8 cellular contexts compared by ENCODE assay signal in the genomic region with DNA sequence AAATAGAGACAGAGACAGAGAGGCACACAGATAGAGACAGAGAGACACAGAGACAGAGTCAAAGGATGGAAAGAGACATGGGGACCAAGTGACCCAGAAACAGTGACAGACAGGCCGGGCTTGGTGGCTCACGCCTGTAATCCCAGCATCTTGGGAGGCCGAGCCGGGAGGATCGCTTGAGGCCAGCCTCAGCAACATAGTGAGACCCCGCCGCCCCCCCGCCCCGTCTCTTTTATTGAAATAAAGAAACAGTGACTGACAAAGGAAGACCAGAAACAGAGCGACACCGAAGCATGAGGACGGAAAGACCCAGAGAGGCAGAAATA. TPM values are rescaled to one million over a fixed set of nuclear protein-coding genes. Genes with fewer than 3 reads are reported as not detected.
A peak's percentile ranks its signal among the peaks of the same experiment; 100 is the strongest.
DNase-seq lines count a peak whose midpoint lies in the region; ATAC-seq and TF ChIP-seq lines count a peak whose summit lies in the region.

No MANE protein-coding gene starts in this region.

- H3K4me1 ChIP-seq in Caco-2: peaks cover 30% of the 10 kb centered on the region
- H3K4me1 ChIP-seq in fibroblast of lung (ENCODE audit: control insufficient read depth, extremely low read depth, insufficient read depth, low read length): peaks cover 7% of the 10 kb centered on the region
- peaks cover 19% of the 10 kb centered on the region for H3K4me1 ChIP-seq in parathyroid adenoma

- peaks cover 32% of the 10 kb centered on the region for H3K4me1 Mint-ChIP-seq in Caco-2 (ENCODE audit: low read depth, unreplicated experiment)

- H3K4me2 ChIP-seq in fibroblast of lung (ENCODE audit: extremely low read depth, insufficient read depth, low read length): peak overlapping the region; percentile 90
- peak overlapping the region; percentile 68 for H3K4me2 ChIP-seq in parathyroid adenoma (ENCODE audit: low read length)

- H3K9me3 ChIP-seq in Caco-2: no peaks in the 10 kb centered on the region
- no peaks in the 10 kb centered on the region for H3K9me3 ChIP-seq in SK-N-MC (ENCODE audit: low read depth, low read length)
- H3K9me3 ChIP-seq in fibroblast of lung (ENCODE audit: control insufficient read depth, insufficient read depth, low read depth, low read length): no peaks in the 10 kb centered on the region
- no peaks in the 10 kb centered on the region for H3K9me3 ChIP-seq in parathyroid adenoma (ENCODE audit: control insufficient read depth, low read length)

- CTCF ChIA-PET in Caco-2 (lab: Charles Lee): interaction anchor here (0.6 to 1.4 kb wide), 18 partner anchors 13 to 274 kb away, joined by 3 to 53 read pairs (median 6); partner anchors contain the start of genes BCAM, CBLC and RELB

- H3K36me3 ChIP-seq in Caco-2 (ENCODE audit: control insufficient read depth, insufficient read depth, low read length): 0 out of 2 replicates have a peak, but pooled peaks cover 1% of the 10 kb centered on the region
- H3K36me3 ChIP-seq in SK-N-MC (ENCODE audit: insufficient read depth, low read length): no peaks in the 10 kb centered on the region
- H3K36me3 ChIP-seq in fibroblast of lung (ENCODE audit: control insufficient read depth, insufficient read depth, low read length): no peaks in the 10 kb centered on the region
- no peaks in the 10 kb centered on the region for H3K36me3 ChIP-seq in parathyroid adenoma (ENCODE audit: control insufficient read depth, insufficient read depth, low read length)

- peaks cover 36% of the 10 kb centered on the region for H3K36me3 Mint-ChIP-seq in Caco-2 (ENCODE audit: insufficient read depth, unreplicated experiment)

- H3K9ac ChIP-seq in SK-N-MC (ENCODE audit: insufficient read length) (peak overlapping the region; percentile 42), fibroblast of lung (ENCODE audit: insufficient read depth, low read length) (peak overlapping the region; percentile 50), parathyroid adenoma (no peak overlapping the region)

- POLR2A ChIA-PET in Caco-2 (lab: Charles Lee): interaction anchor here (0.6 to 1.9 kb wide), 16 partner anchors 25 to 732 kb away, joined by 3 to 30 read pairs (median 6); partner anchors contain the start of genes BCAM, CBLC and ZNF225

- peak overlapping the region; percentile 98 for H3K27ac Mint-ChIP-seq in Caco-2 (ENCODE audit: unreplicated experiment)

- no peaks in the 10 kb centered on the region for H3K9me3 Mint-ChIP-seq in Caco-2 (ENCODE audit: unreplicated experiment)

- DNase-seq in Caco-2: no peak
- no peak for DNase-seq in SK-N-MC (ENCODE audit: low read depth, low spot score)
- DNase-seq in fibroblast of lung (ENCODE audit: low read depth in 2 of 2): no peak
- no peak for DNase-seq in superior temporal gyrus (ENCODE audit: extremely low spot score)
- no peak for DNase-seq in head of caudate nucleus

- H3K27ac ChIP-seq in SK-N-MC (0 out of 2 replicates have a peak overlapping the region, but pooled peaks have one; percentile 15), fibroblast of lung (ENCODE audit: insufficient read depth, low read length) (peak overlapping the region; percentile 64), parathyroid adenoma (peak overlapping the region; percentile 84)

- peak overlapping the region; percentile 76 for H3K4me3 Mint-ChIP-seq in Caco-2 (ENCODE audit: unreplicated experiment)

- no peaks in the 10 kb centered on the region for H4K20me1 ChIP-seq in fibroblast of lung (ENCODE audit: control insufficient read depth, extremely low read depth, insufficient read depth, low read length)

- no peaks in the 10 kb centered on the region for H3K27me3 ChIP-seq in Caco-2 (replicated peaks; ENCODE audit: control insufficient read depth, insufficient read depth, low read length)
- no peaks in the 10 kb centered on the region for H3K27me3 ChIP-seq in fibroblast of lung (ENCODE audit: control insufficient read depth, insufficient read depth, low read length)
- H3K27me3 ChIP-seq in parathyroid adenoma (ENCODE audit: control insufficient read depth, insufficient read depth, low read length): no peaks in the 10 kb centered on the region

- intact Hi-C loops in Caco-2 (cut with micrococcal nuclease; ENCODE audit: unreplicated experiment) (loop anchor here (1.0 to 10.0 kb wide), 5 partner anchors 61 to 150 kb away; partner anchors contain the start of genes CBLC and CEACAM16), head of caudate nucleus (cut with DNase I) (no loop called here)

- no peak for TF ChIP-seq CTCF in Caco-2 (IDR thresholded peaks at IDR 0.05; ENCODE audit: insufficient read depth in 1 of 2, low read depth in 1 of 2, low read length in 1 of 2, severe bottlenecking in 1 of 2, unreplicated experiment in 1 of 2)
- no peak for TF ChIP-seq CTCF in fibroblast of lung (conservative IDR thresholded peaks at IDR 0.05 in 1 of 2, IDR thresholded peaks at IDR 0.05 in 1 of 2; ENCODE audit: low read depth in 1 of 2, low read length in 2 of 2)
- no peak for TF ChIP-seq CTCF in parathyroid adenoma (IDR thresholded peaks at IDR 0.05)

- ATAC-seq in HG03045 (IDR thresholded peaks at IDR 0.05; ENCODE audit: unreplicated experiment): no peak
- ATAC-seq in HG03280 (IDR thresholded peaks at IDR 0.05; ENCODE audit: unreplicated experiment): no peak

- BruUV-seq in Caco-2 (replicated peaks; lab: Mats Ljungman, UMichigan): TSS peak; percentile 2

- peak overlapping the region; percentile 76 for H3K4me3 ChIP-seq in Caco-2 (ENCODE audit: low read depth, low read length)
- H3K4me3 ChIP-seq in SK-N-MC: peak overlapping the region; percentile 91
- peak overlapping the region; percentile 40 to 70 (median 62) for H3K4me3 ChIP-seq in fibroblast of lung (replicated peaks in 1 of 4; ENCODE audit: control extremely low read depth in 1 of 4, insufficient read depth in 1 of 4, low read depth in 3 of 4, low read length in 4 of 4)
- H3K4me3 ChIP-seq in parathyroid adenoma (ENCODE audit: low read depth, low read length): peak overlapping the region; percentile 99

- peak overlapping the region; percentile 97 for H2AFZ ChIP-seq in fibroblast of lung (ENCODE audit: low read length)
- H2AFZ ChIP-seq in parathyroid adenoma: peak overlapping the region; percentile 99

- H3K79me2 ChIP-seq in fibroblast of lung (ENCODE audit: control insufficient read depth, insufficient read depth, low read length): peaks cover 41% of the 10 kb centered on the region
- peaks cover 19% of the 10 kb centered on the region for H3K79me2 ChIP-seq in parathyroid adenoma

- no peaks in the 10 kb centered on the region for H3K27me3 Mint-ChIP-seq in Caco-2 (ENCODE audit: insufficient read depth, unreplicated experiment)

RNA-seq across cellular contexts. Expression of gene NECTIN2, which starts 0.8 kb away (rescaled TPM):
- total RNA-seq in Caco-2 (2022): 257 and 258 TPM in 2 replicates
- total RNA-seq in fibroblast of lung: 50.3 and 70.7 TPM in 2 replicates
- polyA plus RNA-seq in fibroblast of lung: 59.4 and 77.4 TPM in 2 replicates
- polyA plus RNA-seq in fibroblast of lung (2012): 99.9 and 115 TPM in 2 replicates
- polyA minus RNA-seq in fibroblast of lung (ENCODE audit: low replicate concordance): 248 and 327 TPM in 2 replicates

RNA-seq across cellular contexts. Expression of gene BCAM, which starts 36.3 kb away (rescaled TPM):
- total RNA-seq in Caco-2 (2022) (230 and 244 TPM in 2 replicates), fibroblast of lung (20.3 and 29.0 TPM in 2 replicates)
- polyA plus RNA-seq in fibroblast of lung: 7.2 and 12.2 TPM in 2 replicates
- 23.8 and 36.0 TPM in 2 replicates for polyA plus RNA-seq in fibroblast of lung (2012)
- polyA minus RNA-seq in fibroblast of lung (ENCODE audit: low replicate concordance): 8.9 and 25.1 TPM in 2 replicates

RNA-seq across cellular contexts. Expression of gene TOMM40, which starts 45.8 kb away (rescaled TPM):
- total RNA-seq in Caco-2 (2022): 205 and 227 TPM in 2 replicates
- total RNA-seq in fibroblast of lung: 21.8 and 24.4 TPM in 2 replicates
- polyA plus RNA-seq in fibroblast of lung: 32.1 and 57.7 TPM in 2 replicates
- polyA plus RNA-seq in fibroblast of lung (2012): 38.8 and 79.3 TPM in 2 replicates
- polyA minus RNA-seq in fibroblast of lung (ENCODE audit: low replicate concordance): 64.4 and 139 TPM in 2 replicates

Comparison
In these comparisons a context has a peak if more than half of its experiments do, and no peak if none do; other contexts are left out.
1. H3K27ac ChIP-seq: peak in every context shown above with its lines; median percentile 84 in parathyroid adenoma; 64 in fibroblast of lung; 15 in SK-N-MC.